ENCODE assay signal across 18 cellular contexts in the genomic region with DNA sequence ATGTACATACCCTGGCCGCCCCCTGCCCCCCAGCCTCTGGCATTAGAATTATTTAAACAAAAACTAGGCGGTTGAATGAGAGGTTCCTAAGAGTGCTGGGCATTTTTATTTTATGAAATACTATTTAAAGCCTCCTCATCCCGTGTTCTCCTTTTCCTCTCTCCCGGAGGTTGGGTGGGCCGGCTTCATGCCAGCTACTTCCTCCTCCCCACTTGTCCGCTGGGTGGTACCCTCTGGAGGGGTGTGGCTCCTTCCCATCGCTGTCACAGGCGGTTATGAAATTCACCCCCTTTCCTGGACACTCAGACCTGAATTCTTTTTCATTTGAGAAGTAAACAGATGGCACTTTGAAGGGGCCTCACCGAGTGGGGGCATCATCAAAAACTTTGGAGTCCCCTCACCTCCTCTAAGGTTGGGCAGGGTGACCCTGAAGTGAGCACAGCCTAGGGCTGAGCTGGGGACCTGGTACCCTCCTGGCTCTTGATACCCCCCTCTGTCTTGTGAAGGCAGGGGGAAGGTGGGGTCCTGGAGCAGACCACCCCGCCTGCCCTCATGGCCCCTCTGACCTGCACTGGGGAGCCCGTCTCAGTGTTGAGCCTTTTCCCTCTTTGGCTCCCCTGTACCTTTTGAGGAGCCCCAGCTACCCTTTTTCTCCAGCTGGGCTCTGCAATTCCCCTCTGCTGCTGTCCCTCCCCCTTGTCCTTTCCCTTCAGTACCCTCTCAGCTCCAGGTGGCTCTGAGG. TPM values are rescaled to one million over a fixed set of nuclear protein-coding genes. Genes with fewer than 3 reads are reported as not detected.
A peak's percentile ranks its signal among the peaks of the same experiment; 100 is the strongest.
DNase-seq lines count a peak whose midpoint lies in the region; ATAC-seq, FAIRE-seq and TF ChIP-seq lines count a peak whose summit lies in the region.
"Had no signal": no experiment of that assay in that cellular context is flagged by ENCODE, and none has a peak within 500 bp of the region (broad histone marks: within the 10 kb centered on the region; RNA-seq: fewer than 3 reads in every experiment).

No MANE protein-coding gene starts in this region.

- peaks cover 34% of the 10 kb centered on the region for H3K4me1 ChIP-seq in GM12878 (ENCODE audit: control insufficient read depth, insufficient read depth, low read length)

- POLR2A ChIA-PET in GM12878 (lab: Charles Lee) = interaction anchor here (1.2 to 1.4 kb wide), 2 partner anchors 9 to 35 kb away, joined by 3 to 5 read pairs; no protein-coding TSS in a partner anchor

- intact Hi-C loops in natural killer cell (cut with micrococcal nuclease) = loop anchor here (10.0 kb wide), 1 partner anchor 151 kb away; no protein-coding TSS in a partner anchor
- intact Hi-C loops in GM12878 (cut with micrococcal nuclease; ENCODE audit: unreplicated experiment) = no loop called here

- H3K4me3 ChIP-seq in GM12878 = no peak overlapping the region
- H3K4me3 ChIP-seq: cardiac muscle cell, tibial nerve had no signal

- H3K27ac Mint-ChIP-seq in natural killer cell treated with Interleukin-12 subunit alpha and Interleukin-12 subunit beta and Interleukin-15 and Interleukin-18, amount 100 ng/mL, for 72 hours = peak overlapping the region; percentile 10 to 74
- no peak overlapping the region for H3K27ac Mint-ChIP-seq in natural killer cell
- H3K27ac Mint-ChIP-seq in memory B cell = peak overlapping the region; percentile 67

- no peak overlapping the region for H3K9ac ChIP-seq in GM12878 (ENCODE audit: control insufficient read depth, insufficient read depth, low read length)

- no peaks in the 10 kb centered on the region; the same call in 2 of the 3 replicates for H3K9me3 ChIP-seq in GM12878 (replicated peaks; ENCODE audit: control insufficient read depth, insufficient read depth, low read length)
- H3K9me3 ChIP-seq: tibial nerve had no signal

- TF ChIP-seq POLR2A in GM12878 (IDR thresholded peaks at IDR 0.05; ENCODE audit: low read depth, low read length) = no peak

- TF ChIP-seq EP300 in GM12878 (IDR thresholded peaks at IDR 0.05; ENCODE audit: borderline replicate concordance in 1 of 2, control insufficient read depth in 1 of 2, low read depth in 2 of 2, low read length in 2 of 2) = no peak

- H4K20me1 ChIP-seq in GM12878 (ENCODE audit: control insufficient read depth, insufficient read depth) = peaks cover 15% of the 10 kb centered on the region

- no peak overlapping the region for H3K27ac ChIP-seq in GM12878 (ENCODE audit: control insufficient read depth, insufficient read depth)
- H3K27ac ChIP-seq: cardiac muscle cell had no signal

- CTCF ChIA-PET in GM12878 (lab: Yijun Ruan, JAX) = interaction anchor here (0.7 to 5.8 kb wide), 6 partner anchors 39 to 87 kb away, joined by 3 to 28 read pairs (median 3); no protein-coding TSS in a partner anchor

- BruUV-seq in GM12878 (replicated peaks; lab: Mats Ljungman, UMichigan) = TSS peak; percentile 20

- TF ChIP-seq RAD21 in GM12878 (IDR thresholded peaks at IDR 0.05; ENCODE audit: insufficient read depth, low read depth, low read length) = no peak

- H3K36me3 ChIP-seq in GM12878 (ENCODE audit: control insufficient read depth in 2 of 2, insufficient read depth in 2 of 2, low read length in 1 of 2) = peaks cover 31 to 38% of the 10 kb centered on the region in 2 experiments
- H3K36me3 ChIP-seq: cardiac muscle cell had no signal

- H3K27me3 ChIP-seq in GM12878 (replicated peaks in 1 of 2; ENCODE audit: control insufficient read depth in 2 of 2, insufficient read depth in 2 of 2, low read length in 1 of 2) = no peaks in the 10 kb centered on the region
- H3K27me3 ChIP-seq: cardiac muscle cell, tibial nerve had no signal

- no peaks in the 10 kb centered on the region for H3K9me3 Mint-ChIP-seq in natural killer cell treated with Interleukin-12 subunit alpha and Interleukin-12 subunit beta and Interleukin-15 and Interleukin-18, amount 100 ng/mL, for 72 hours
- H3K9me3 Mint-ChIP-seq in natural killer cell (no peaks in the 10 kb centered on the region), memory B cell (no peaks in the 10 kb centered on the region)

- RAD21 ChIA-PET in GM12878 (lab: Charles Lee; ENCODE audit: unreplicated experiment) = interaction anchor here (10.6 kb wide), 1 partner anchor 70 kb away, joined by 124 read pairs; no protein-coding TSS in a partner anchor

- SMC1A ChIA-PET in GM12878 (lab: Charles Lee; ENCODE audit: uncharacterized antibody, unreplicated experiment) = interaction anchor here (1.1 to 11.2 kb wide), 2 partner anchors 38 to 71 kb away, joined by 4 to 120 read pairs; no protein-coding TSS in a partner anchor

- in situ Hi-C loops in GM12878 (cut with MboI) = no loop called here

- H3K79me2 ChIP-seq in GM12878 (ENCODE audit: control insufficient read depth, insufficient read depth, low read length) = peaks cover 37% of the 10 kb centered on the region

- H3K4me2 ChIP-seq in GM12878 (ENCODE audit: control insufficient read depth, insufficient read depth) = no peak overlapping the region

- ATAC-seq in natural killer cell treated with Interleukin-12 subunit alpha and Interleukin-12 subunit beta and Interleukin-15 and Interleukin-18, amount 100 ng/mL, for 72 hours = no peak
- no peak for ATAC-seq in natural killer cell
- no peak for ATAC-seq in GM12878
- ATAC-seq in memory B cell (ENCODE audit: low read depth) = no peak
- ATAC-seq in GM19455 (IDR thresholded peaks at IDR 0.05; ENCODE audit: unreplicated experiment) = no peak
- ATAC-seq: left colon had no signal

- H3K4me1 Mint-ChIP-seq in natural killer cell treated with Interleukin-12 subunit alpha and Interleukin-12 subunit beta and Interleukin-15 and Interleukin-18, amount 100 ng/mL, for 72 hours (ENCODE audit: low read depth in 2 of 2) = peaks cover 25 to 34% of the 10 kb centered on the region in 2 donors
- H3K4me1 Mint-ChIP-seq in natural killer cell = peaks cover 0 to 2% of the 10 kb centered on the region in 2 donors
- H3K4me1 Mint-ChIP-seq in memory B cell = peaks cover 44% of the 10 kb centered on the region

- DNase-seq in natural killer cell treated with Interleukin-12 subunit alpha and Interleukin-12 subunit beta and Interleukin-15 and Interleukin-18, amount 100 ng/mL, for 72 hours (ENCODE audit: low spot score) = no peak
- DNase-seq in natural killer cell = no peak
- DNase-seq in GM12878 (ENCODE audit: low read depth, low spot score) = no peak
- peak in 1 of 2 donors; percentile 20 for DNase-seq in memory B cell (ENCODE audit: low spot score in 2 of 2)
- no peak for DNase-seq in T1000 (lab: John Stamatoyannopoulos, UW)
- no peak for DNase-seq in GOT3 (lab: John Stamatoyannopoulos, UW)
- no peak for DNase-seq in activated CD4-positive, alpha-beta T cell treated with anti-CD3 and anti-CD28 coated beads for 1 hour
- DNase-seq: activated naive CD4-positive, alpha-beta T cell treated with anti-CD3 and anti-CD28 coated beads, Interleukin-2, amount 50 U/mL, for 16 hours; DMS153; left colon; NCI-H1417; NCI-H524; nucleus accumbens; stimulated activated CD4-positive, alpha-beta T cell treated with anti-CD3 and anti-CD28 coated beads, Interleukin-15, amount 100 ng/mL, for 24 hours had no signal

- FAIRE-seq in GM12878 (lab: Jason Lieb, UNC) = no peak
- FAIRE-seq: TTC549 had no signal

- H2AFZ ChIP-seq in GM12878 (ENCODE audit: control insufficient read depth, low read depth, low read length) = no peak overlapping the region

- peaks cover 4% of the 10 kb centered on the region for H3K36me3 Mint-ChIP-seq in natural killer cell treated with Interleukin-12 subunit alpha and Interleukin-12 subunit beta and Interleukin-15 and Interleukin-18, amount 100 ng/mL, for 72 hours
- H3K36me3 Mint-ChIP-seq in natural killer cell = no peaks in the 10 kb centered on the region
- H3K36me3 Mint-ChIP-seq in memory B cell = peaks cover 11% of the 10 kb centered on the region

- H3K27me3 Mint-ChIP-seq in natural killer cell treated with Interleukin-12 subunit alpha and Interleukin-12 subunit beta and Interleukin-15 and Interleukin-18, amount 100 ng/mL, for 72 hours = no peaks in the 10 kb centered on the region
- H3K27me3 Mint-ChIP-seq in natural killer cell (ENCODE audit: low read depth in 2 of 2) = no peaks in the 10 kb centered on the region
- no peaks in the 10 kb centered on the region for H3K27me3 Mint-ChIP-seq in memory B cell

- WGBS in GM12878 (ENCODE audit: insufficient coverage, insufficient replicate concordance, low lambda C conversion rate, missing lambda C conversion rate) = 81% methylated on average over 11 of the region's 11 CpGs

- no peak overlapping the region for H3K4me3 Mint-ChIP-seq in natural killer cell treated with Interleukin-12 subunit alpha and Interleukin-12 subunit beta and Interleukin-15 and Interleukin-18, amount 100 ng/mL, for 72 hours
- H3K4me3 Mint-ChIP-seq in natural killer cell (no peak overlapping the region), memory B cell (no peak overlapping the region)

- no peak for TF ChIP-seq CTCF in natural killer cell (IDR thresholded peaks at IDR 0.05)
- no peak for TF ChIP-seq CTCF in GM12878 (IDR thresholded peaks at IDR 0.05 in 2 of 3, conservative IDR thresholded peaks at IDR 0.05 in 1 of 3; ENCODE audit: control insufficient read depth in 2 of 3, extremely low read depth in 1 of 3, insufficient read depth in 1 of 3, low read depth in 3 of 3, low read length in 3 of 3)

RNA-seq across cellular contexts. Expression of gene CDKN1A, which starts 7.6 kb away (rescaled TPM):
- total RNA-seq in natural killer cell treated with Interleukin-12 subunit alpha and Interleukin-12 subunit beta and Interleukin-15 and Interleukin-18, amount 100 ng/mL, for 72 hours = 100 to 1,000 TPM; 176 to 617 TPM
- total RNA-seq in natural killer cell (10 to 100 TPM; 19.1 to 40.7 (median 25.4) TPM), GM12878 (2014; rRNA removed) (186 and 198 TPM in 2 replicates), GM12878 (2014; rRNA removed; fragmentation: Illumina TruSeq; extraction: Trizol) (139 and 144 TPM in 2 replicates), GM12878 (2021) (315 and 321 TPM in 2 replicates)
- total RNA-seq in GM12878 (2013; cell fraction: nucleolus; rRNA removed) = 98.4 and 111 TPM in 2 replicates
- 50.2 TPM for polyA plus RNA-seq in GM12878 (2011; ENCODE audit: low read depth)
- polyA plus RNA-seq in GM12878 (2011; rRNA removed) (103 and 200 TPM in 2 replicates), GM12878 (2014; fragmentation: Illumina TruSeq; extraction: Trizol) (154 and 232 TPM in 2 replicates), GM12878 (2014; fragmentation: Nextera tagmentation; extraction: Ambion mirVana) (10 to 100 TPM; 25.2 to 48.4 TPM), GM12878 (2014; rRNA removed) (330 and 358 TPM in 2 replicates), GM12878 (2016; fragmentation: Nextera tagmentation; extraction: Ambion mirVana) (100 to 1,000 TPM; 604 to 637 TPM)
- 275 and 303 TPM in 2 replicates for polyA plus RNA-seq in GM12878 (2011; cell fraction: cytosol; rRNA removed)
- 252 and 284 TPM in 2 replicates for polyA plus RNA-seq in GM12878 (2011; cell fraction: nucleus; rRNA removed)
- polyA plus RNA-seq in GM12878 (2012) = 129 and 156 TPM in 2 replicates
- polyA minus RNA-seq in GM12878 (2011; rRNA and poly(A)+ RNA removed) = 81.2 and 140 TPM in 2 replicates
- 55.9 and 57.9 TPM in 2 replicates for polyA minus RNA-seq in GM12878 (2011; cell fraction: cytosol; rRNA and poly(A)+ RNA removed)
- 58.8 and 96.6 TPM in 2 replicates for polyA minus RNA-seq in GM12878 (2011; cell fraction: nucleus; rRNA and poly(A)+ RNA removed)

RNA-seq across cellular contexts. Expression of gene RAB44, which starts 11.5 kb away (rescaled TPM):
- 1 to 10 TPM; 4.1 to 7.9 TPM for total RNA-seq in natural killer cell treated with Interleukin-12 subunit alpha and Interleukin-12 subunit beta and Interleukin-15 and Interleukin-18, amount 100 ng/mL, for 72 hours
- total RNA-seq in natural killer cell = 10 to 100 TPM in 1 of 3 donors, under 1 TPM in 2; 0.09 to 12.9 (median 0.70) TPM
- 0.23 TPM in 1 of 2 replicates, not detected in the other for total RNA-seq in GM12878 (2013; cell fraction: nucleolus; rRNA removed)
- total RNA-seq in GM12878 (2014; rRNA removed) = 0.06 TPM in 1 of 2 replicates, not detected in the other
- not detected in 2 replicates for total RNA-seq in GM12878 (2014; rRNA removed; fragmentation: Illumina TruSeq; extraction: Trizol)
- total RNA-seq in GM12878 (2021) = 0.05 TPM in 1 of 2 replicates, not detected in the other
- polyA plus RNA-seq in GM12878 (2011; ENCODE audit: low read depth) = not detected
- polyA plus RNA-seq in GM12878 (2011; rRNA removed) = 0.05 TPM in 1 of 2 replicates, not detected in the other
- polyA plus RNA-seq in GM12878 (2011; cell fraction: cytosol; rRNA removed) = 0.05 and 0.06 TPM in 2 replicates
- 0.24 and 0.26 TPM in 2 replicates for polyA plus RNA-seq in GM12878 (2011; cell fraction: nucleus; rRNA removed)
- 0.03 and 0.05 TPM in 2 replicates for polyA plus RNA-seq in GM12878 (2012)
- polyA plus RNA-seq in GM12878 (2014; fragmentation: Illumina TruSeq; extraction: Trizol) = 0.01 TPM in 1 of 2 replicates, not detected in the other
- under 1 TPM in 1 of 2 experiments, not detected in 1; 0.02 TPM for polyA plus RNA-seq in GM12878 (2014; fragmentation: Nextera tagmentation; extraction: Ambion mirVana)
- 0.01 and 0.05 TPM in 2 replicates for polyA plus RNA-seq in GM12878 (2014; rRNA removed)
- under 1 TPM; 0.05 to 0.08 TPM for polyA plus RNA-seq in GM12878 (2016; fragmentation: Nextera tagmentation; extraction: Ambion mirVana)
- 0.05 TPM in 1 of 2 replicates, not detected in the other for polyA minus RNA-seq in GM12878 (2011; rRNA and poly(A)+ RNA removed)
- not detected in 2 replicates for polyA minus RNA-seq in GM12878 (2011; cell fraction: cytosol; rRNA and poly(A)+ RNA removed)
- polyA minus RNA-seq in GM12878 (2011; cell fraction: nucleus; rRNA and poly(A)+ RNA removed) = not detected in 2 replicates
- total RNA-seq: cardiac muscle cell had no signal
- polyA plus RNA-seq: cardiac muscle cell had no signal

Comparison
In these comparisons a context has a peak if more than half of its experiments do, and no peak if none do; other contexts are left out.
1. H3K27ac Mint-ChIP-seq: peak in natural killer cell treated with Interleukin-12 subunit alpha and Interleukin-12 subunit beta and Interleukin-15 and Interleukin-18, amount 100 ng/mL, for 72 hours (2 of 2) and memory B cell (single experiment); none in natural killer cell (0 of 2).